In the genomic region with DNA sequence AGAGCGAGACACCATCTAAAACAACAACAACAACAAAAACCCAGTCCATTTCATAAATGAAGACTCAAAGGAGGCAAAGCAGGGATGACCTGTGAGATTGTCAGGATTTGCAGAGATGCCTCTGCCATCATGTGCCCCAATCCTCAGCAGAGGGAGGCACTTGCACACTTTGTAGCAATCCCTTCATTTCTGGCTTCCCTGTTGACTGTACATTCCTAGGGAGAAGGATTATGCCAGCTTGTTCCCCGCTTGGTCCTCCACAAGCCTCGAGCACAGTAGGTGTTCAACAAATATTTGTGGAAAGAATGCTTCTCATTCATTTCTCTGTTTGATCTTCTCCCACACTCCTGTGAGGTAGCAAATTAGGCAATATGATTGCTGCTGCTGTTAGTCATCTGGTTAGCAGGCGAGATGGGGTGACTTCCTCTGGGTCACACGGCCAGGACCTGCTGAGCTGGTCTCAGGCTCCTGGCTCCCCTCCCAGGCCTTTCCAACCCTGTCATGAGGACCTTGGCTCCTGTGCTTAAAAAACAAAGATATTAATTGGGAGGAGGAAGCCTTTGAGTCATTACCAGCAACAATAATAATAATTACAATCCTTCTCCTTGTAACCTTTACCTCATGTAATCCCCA, we compare ENCODE assay signal across 9 cellular contexts. TPM values are rescaled to one million over a fixed set of nuclear protein-coding genes. Genes with fewer than 3 reads are reported as not detected.
DNase-seq lines count a peak whose midpoint lies in the region; FAIRE-seq and TF ChIP-seq lines count a peak whose summit lies in the region.
"Had no signal": no experiment of that assay in that cellular context is flagged by ENCODE, and none has a peak within 500 bp of the region (broad histone marks: within the 10 kb centered on the region; RNA-seq: fewer than 3 reads in every experiment).

No MANE protein-coding gene starts in this region.

- DNase-seq in GM04503 (ENCODE audit: low read depth) (peak; percentile 83), NOMO-1 treated with dmso at 0.1 percent for 144 hours (lab: John Stamatoyannopoulos, UW; ENCODE audit: unreplicated experiment) (peak; percentile 10), dermis blood vessel endothelial cell (peak; percentile 60), neural progenitor cell (ENCODE audit: low spot score) (no peak), GM12891 (ENCODE audit: insufficient read length, low spot score) (no peak), NCI-H2227 (lab: John Stamatoyannopoulos, UW; ENCODE audit: unreplicated experiment) (no peak), activated gamma-delta T cell (lab: John Stamatoyannopoulos, UW) (no peak), cerebellar nuclear complex (lab: John Stamatoyannopoulos, UW) (no peak)

- H3K27ac Mint-ChIP-seq in neural progenitor cell: peak overlapping the region; percentile 66
- H3K27ac Mint-ChIP-seq: memory B cell had no signal

- no peak overlapping the region for H3K4me3 Mint-ChIP-seq in neural progenitor cell
- H3K4me3 Mint-ChIP-seq: memory B cell had no signal

- H3F3A ChIP-seq in neural progenitor cell (ENCODE audit: low read depth): no peaks in the 10 kb centered on the region

- peaks cover 6% of the 10 kb centered on the region for H3K4me1 ChIP-seq in neural progenitor cell

- no peaks in the 10 kb centered on the region for H3K36me3 ChIP-seq in neural progenitor cell

- H3K36me3 Mint-ChIP-seq in neural progenitor cell: no peaks in the 10 kb centered on the region
- H3K36me3 Mint-ChIP-seq: memory B cell had no signal

- peaks cover 50% of the 10 kb centered on the region for H3K4me1 Mint-ChIP-seq in neural progenitor cell

- no peaks in the 10 kb centered on the region for H4K20me1 ChIP-seq in neural progenitor cell (ENCODE audit: low read depth)

- no peaks in the 10 kb centered on the region for H3K9me3 Mint-ChIP-seq in neural progenitor cell
- H3K9me3 Mint-ChIP-seq: memory B cell had no signal

- no peaks in the 10 kb centered on the region for H3K79me2 ChIP-seq in neural progenitor cell (ENCODE audit: low read depth)

- no peak overlapping the region for H3K4me2 ChIP-seq in neural progenitor cell

- H3K27ac ChIP-seq in neural progenitor cell: no peak overlapping the region

- TF ChIP-seq POLR2A in GM12891 (IDR thresholded peaks at IDR 0.05; ENCODE audit: low read depth, low read length): no peak

- no peak overlapping the region for H3K9ac ChIP-seq in neural progenitor cell

- H2AFZ ChIP-seq in neural progenitor cell (replicated peaks): no peak overlapping the region

- TF ChIP-seq CTCF in neural progenitor cell (IDR thresholded peaks at IDR 0.05): no peak

- H3K27me3 ChIP-seq in neural progenitor cell: no peaks in the 10 kb centered on the region

- H3K9me3 ChIP-seq in neural progenitor cell (ENCODE audit: low read depth): no peaks in the 10 kb centered on the region

- no peak overlapping the region for H3K4me3 ChIP-seq in neural progenitor cell

- no peak for FAIRE-seq in GM12891 (lab: Jason Lieb, UNC)

- peaks cover 4% of the 10 kb centered on the region for H3K27me3 Mint-ChIP-seq in neural progenitor cell (ENCODE audit: insufficient read depth, low read depth)

TF ChIP-seq in GM12891, 5 proteins besides CTCF, POLR2A, EP300 and RAD21:
- TF ChIP-seq TAF1 (IDR thresholded peaks at IDR 0.05; ENCODE audit: low read depth, low read length) (no peak), POU2F2 (IDR thresholded peaks at IDR 0.05; ENCODE audit: low read depth, low read length) (no peak), PAX5 (IDR thresholded peaks at IDR 0.05; ENCODE audit: insufficient read depth, low read length, severe bottlenecking) (no peak), POLR2AphosphoS5 (IDR thresholded peaks at IDR 0.05; ENCODE audit: low read depth, low read length) (no peak), SPI1 (IDR thresholded peaks at IDR 0.05; ENCODE audit: low read depth, low read length) (no peak)

RNA-seq across cellular contexts. Expression of gene LIF, which starts 34.1 kb away (rescaled TPM):
- total RNA-seq in dermis blood vessel endothelial cell: 1.1 and 1.7 TPM in 2 replicates
- 0.21 and 0.50 TPM in 2 replicates for total RNA-seq in neural progenitor cell (ENCODE audit: low replicate concordance)
- 2.4 TPM for polyA plus RNA-seq in GM12891 (2012; ENCODE audit: low read depth, missing spikeins)

RNA-seq across cellular contexts. Expression of gene OSM, which starts 54.2 kb away (rescaled TPM):
- total RNA-seq in dermis blood vessel endothelial cell (not detected in 2 replicates), neural progenitor cell (ENCODE audit: low replicate concordance) (not detected in 2 replicates)
- polyA plus RNA-seq in GM12891 (2012; ENCODE audit: low read depth, missing spikeins): 0.28 TPM

Comparison
In these comparisons a context has a peak if more than half of its experiments do, and no peak if none do; other contexts are left out.
1. DNase-seq: peak in GM04503 (single experiment), NOMO-1 treated with dmso at 0.1 percent for 144 hours (single experiment) and dermis blood vessel endothelial cell (single experiment); none in neural progenitor cell (single experiment), GM12891 (single experiment), NCI-H2227 (single experiment), activated gamma-delta T cell (single experiment) and cerebellar nuclear complex (0 of 2).